22 cellular contexts compared by ENCODE assay signal in the genomic region with DNA sequence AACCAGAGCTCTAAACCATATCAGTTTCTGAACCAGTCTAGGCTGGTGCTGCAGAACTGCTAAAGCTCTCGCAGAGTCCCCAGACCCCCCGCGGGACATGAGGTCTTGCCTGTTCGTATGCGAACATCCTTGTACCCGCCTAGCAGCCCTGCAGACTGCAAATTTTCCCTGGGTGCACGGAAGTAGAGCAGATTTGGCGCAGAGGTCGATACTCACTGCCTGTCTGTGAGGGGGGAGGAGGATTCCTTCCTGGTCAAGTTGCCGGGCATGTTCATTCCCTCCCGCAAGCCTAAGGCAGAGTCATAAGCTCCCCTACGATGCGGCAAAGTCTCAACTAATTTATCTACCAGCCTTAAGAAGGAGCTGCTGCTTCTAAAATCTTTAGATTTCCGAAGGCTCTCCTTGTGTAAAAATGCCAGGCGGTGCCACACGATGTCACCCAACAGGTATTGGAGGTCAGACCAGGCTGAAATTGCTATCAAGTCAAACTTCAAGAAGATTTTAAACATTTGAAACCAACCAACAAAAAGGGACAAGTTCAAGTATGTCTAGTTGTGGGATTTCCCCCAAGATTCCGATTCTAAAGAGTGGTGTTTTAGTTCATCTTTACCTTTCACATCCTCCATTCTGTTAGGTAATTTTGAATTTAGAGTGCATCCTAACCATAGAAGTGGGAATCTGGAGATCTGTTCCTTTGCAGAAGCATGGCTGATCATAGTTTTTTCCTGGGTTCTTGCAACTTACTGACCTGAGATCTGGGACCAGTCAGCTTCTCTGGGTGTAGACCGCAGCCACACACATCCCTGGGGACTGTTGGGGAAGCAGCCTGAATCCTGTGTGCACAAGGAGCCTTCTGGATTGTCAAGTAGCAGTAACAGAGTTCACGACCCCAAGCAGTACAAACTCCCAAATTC. TPM values are rescaled to one million over a fixed set of nuclear protein-coding genes. Genes with fewer than 3 reads are reported as not detected.
A peak's percentile ranks its signal among the peaks of the same experiment; 100 is the strongest.
DNase-seq lines count a peak whose midpoint lies in the region; ATAC-seq and TF ChIP-seq lines count a peak whose summit lies in the region.
"Had no signal": no experiment of that assay in that cellular context is flagged by ENCODE, and none has a peak within 500 bp of the region (broad histone marks: within the 10 kb centered on the region; RNA-seq: fewer than 3 reads in every experiment).

No MANE protein-coding gene starts in this region.

- no peaks in the 10 kb centered on the region for H3K36me3 ChIP-seq in BLaER1
- no peaks in the 10 kb centered on the region for H3K36me3 ChIP-seq in Caco-2 (ENCODE audit: control insufficient read depth, insufficient read depth, low read length)
- H3K36me3 ChIP-seq: SJCRH30 had no signal

- no peaks in the 10 kb centered on the region for H3K9me3 Mint-ChIP-seq in Caco-2 (ENCODE audit: unreplicated experiment)

- H3K27ac Mint-ChIP-seq in Caco-2 (ENCODE audit: unreplicated experiment): no peak overlapping the region
- H3K27ac Mint-ChIP-seq in T-helper 17 cell: peak overlapping the region; percentile 2
- H3K27ac Mint-ChIP-seq: H9 had no signal

- CTCF ChIA-PET in Caco-2 (lab: Charles Lee): interaction anchor here (0.7 to 0.9 kb wide), 2 partner anchors 12 to 313 kb away, joined by 3 to 4 read pairs; no protein-coding TSS in a partner anchor

- intact Hi-C loops in Caco-2 (cut with micrococcal nuclease; ENCODE audit: unreplicated experiment): loop anchor here (1.0 to 5.0 kb wide), 3 partner anchors 112 to 492 kb away; no protein-coding TSS in a partner anchor

- H3K27me3 Mint-ChIP-seq in Caco-2 (ENCODE audit: insufficient read depth, unreplicated experiment): no peaks in the 10 kb centered on the region
- peaks cover 96% of the 10 kb centered on the region for H3K27me3 Mint-ChIP-seq in T-helper 17 cell

- H3K9me3 ChIP-seq in BLaER1 (peaks cover 62% of the 10 kb centered on the region), Caco-2 (no peaks in the 10 kb centered on the region), T-helper 17 cell (ENCODE audit: control insufficient read depth, low read length, poor library complexity, severe bottlenecking) (peaks cover 3% of the 10 kb centered on the region)
- H3K9me3 ChIP-seq: SJCRH30 had no signal

- H3K27me3 ChIP-seq in BLaER1 (peaks cover 75% of the 10 kb centered on the region), Caco-2 (replicated peaks; ENCODE audit: control insufficient read depth, insufficient read depth, low read length) (no peaks in the 10 kb centered on the region)
- H3K27me3 ChIP-seq: SJCRH30 had no signal

- no peak overlapping the region for H3K9ac ChIP-seq in BLaER1

- ATAC-seq in T-helper 17 cell: no peak
- ATAC-seq in GM18517 (IDR thresholded peaks at IDR 0.05; ENCODE audit: unreplicated experiment): no peak
- ATAC-seq in GM18858 (IDR thresholded peaks at IDR 0.05; ENCODE audit: unreplicated experiment): no peak
- ATAC-seq: naive thymus-derived CD4-positive, alpha-beta T cell; PC-3 had no signal

- POLR2A ChIA-PET in Caco-2 (lab: Charles Lee): no interaction called here

- peak overlapping the region; percentile 77 for H3K4me2 ChIP-seq in BLaER1

- no peak overlapping the region for H3K27ac ChIP-seq in BLaER1
- H3K27ac ChIP-seq: hepatocyte, SJCRH30 had no signal

- DNase-seq in Caco-2 (no peak), T-helper 17 cell (no peak), fibroblast of peridontal ligament (ENCODE audit: extremely low read depth) (peak; percentile 70), EL (no peak)
- DNase-seq in stimulated activated CD4-positive, alpha-beta T cell treated with anti-CD3 and anti-CD28 coated beads, Interleukin-4, amount 100 ng/mL, for 1 hour: no peak
- DNase-seq: activated CD4-positive, CD25-positive, alpha-beta regulatory T cell treated with anti-CD3 and anti-CD28 coated beads, Interleukin-2, amount 50 U/mL, for 72 hours; amygdala; H9; mammary epithelial cell; naive thymus-derived CD4-positive, alpha-beta T cell; NCI-H2029 treated with DMSO at 0.1 percent for 48 hours; NCI-H774; PC-3; SJCRH30 had no signal

- BruUV-seq in Caco-2 (replicated peaks; lab: Mats Ljungman, UMichigan): no TSS peak

- no peak for TF ChIP-seq CTCF in Caco-2 (IDR thresholded peaks at IDR 0.05; ENCODE audit: insufficient read depth in 1 of 2, low read depth in 1 of 2, low read length in 1 of 2, severe bottlenecking in 1 of 2, unreplicated experiment in 1 of 2)

- no peak overlapping the region for H3K4me3 ChIP-seq in BLaER1
- H3K4me3 ChIP-seq in Caco-2 (ENCODE audit: low read depth, low read length): no peak overlapping the region
- H3K4me3 ChIP-seq: hepatocyte, SJCRH30 had no signal

- H3K4me1 Mint-ChIP-seq in Caco-2 (ENCODE audit: low read depth, unreplicated experiment) (no peaks in the 10 kb centered on the region), T-helper 17 cell (peaks cover 15% of the 10 kb centered on the region)

- peaks cover 6% of the 10 kb centered on the region; the same call in 1 of the 2 replicates for H4K20me1 ChIP-seq in BLaER1

- peaks cover 32% of the 10 kb centered on the region for H3K36me3 Mint-ChIP-seq in Caco-2 (ENCODE audit: insufficient read depth, unreplicated experiment)
- H3K36me3 Mint-ChIP-seq in T-helper 17 cell (ENCODE audit: low read depth): peaks cover 10% of the 10 kb centered on the region

- H3K4me3 Mint-ChIP-seq in Caco-2 (ENCODE audit: unreplicated experiment) (peak overlapping the region; percentile 82), T-helper 17 cell (no peak overlapping the region)
- H3K4me3 Mint-ChIP-seq: central memory CD8-positive, alpha-beta T cell had no signal

- peaks cover 30% of the 10 kb centered on the region for H3K4me1 ChIP-seq in BLaER1
- peaks cover 5% of the 10 kb centered on the region; the same call in 1 of the 2 replicates for H3K4me1 ChIP-seq in Caco-2
- H3K4me1 ChIP-seq: SJCRH30 had no signal

RNA-seq across cellular contexts. Expression of gene PAX9, which starts 1.6 kb away (rescaled TPM):
- 6.9 and 7.2 TPM in 2 replicates for total RNA-seq in Caco-2 (2022)
- under 1 TPM in 1 of 2 donors, not detected in 1; 0.35 TPM for total RNA-seq in T-helper 17 cell
- total RNA-seq: H9; naive thymus-derived CD4-positive, alpha-beta T cell; pulmonary artery endothelial cell; SJCRH30; T-helper 2 cell treated with Interferon-gamma antibody and Interleukin-4, amounts not matched to agents 100 ng/mL and 5 ng/mL, for 36 hours; temporal lobe had no signal
